Comparison of ENCODE assay signal across 32 cellular contexts in the genomic region with DNA sequence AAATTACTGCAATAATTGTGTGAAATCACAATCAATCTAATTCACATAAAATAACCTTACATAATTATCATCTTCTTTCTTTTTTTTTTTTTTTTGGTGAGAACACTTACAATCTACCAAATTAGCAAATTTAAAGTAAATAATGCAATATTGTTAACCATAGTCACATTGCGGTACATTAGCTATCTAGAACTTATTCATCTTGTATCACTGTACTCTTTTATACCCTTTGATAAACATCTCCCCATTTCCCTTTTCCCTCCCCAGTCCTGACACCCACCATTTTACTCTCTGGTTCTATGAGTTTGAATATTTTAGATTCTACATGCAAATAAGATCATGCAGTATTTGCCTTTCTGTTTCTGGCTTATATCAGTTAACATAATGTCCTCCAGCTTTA. TPM values are rescaled to one million over a fixed set of nuclear protein-coding genes. Genes with fewer than 3 reads are reported as not detected.
"Had no signal": no experiment of that assay in that cellular context is flagged by ENCODE, and none has a peak within 500 bp of the region (broad histone marks: within the 10 kb centered on the region; RNA-seq: fewer than 3 reads in every experiment).

No MANE protein-coding gene starts in this region.

- H3K27ac ChIP-seq: stomach, suprapubic skin, testis, thoracic aorta, thyroid gland, tibial artery, tibial nerve, transverse colon, upper lobe of left lung, upper lobe of right lung, uterus, vagina had no signal

- H3K4me3 ChIP-seq: stomach, suprapubic skin, testis, thoracic aorta, thyroid gland, tibial artery, tibial nerve, transverse colon, upper lobe of left lung, upper lobe of right lung, uterus, vagina had no signal

- H3K27ac Mint-ChIP-seq: stimulated activated effector memory CD8-positive, alpha-beta T cell treated with anti-CD3 and anti-CD28 coated beads, Interleukin-12 subunit alpha, Interleukin-12 subunit beta, amount 100 ng/mL, for 72 hours; stimulated activated memory B cell treated with anti-CD40 and anti-IgM and Interleukin-4, amounts not matched to agents 10 μg/mL and 1 μg/mL and 100 μg/mL, for 72 hours; stimulated activated naive B cell treated with anti-CD40 and anti-IgM and Interleukin-4, amounts not matched to agents 10 μg/mL and 1 μg/mL and 100 μg/mL, for 72 hours; stimulated activated naive CD8-positive, alpha-beta T cell treated with anti-CD3 and anti-CD28 coated beads, Interleukin-15, amount 100 ng/mL, for 72 hours; stimulated activated naive CD8-positive, alpha-beta T cell treated with anti-CD3 and anti-CD28 coated beads, Interleukin-15, Interleukin-2, amounts not matched to agents 100 ng/mL and 50 ng/mL, for 24 hours; type B pancreatic cell had no signal

- ATAC-seq: stimulated activated effector memory CD8-positive, alpha-beta T cell treated with anti-CD3 and anti-CD28 coated beads, Interleukin-12 subunit alpha, Interleukin-12 subunit beta, amount 100 ng/mL, for 72 hours; stimulated activated memory B cell treated with anti-CD40 and anti-IgM and Interleukin-4, amounts not matched to agents 10 μg/mL and 1 μg/mL and 100 μg/mL, for 72 hours; stimulated activated naive B cell treated with anti-CD40 and anti-IgM and Interleukin-4, amounts not matched to agents 10 μg/mL and 1 μg/mL and 100 μg/mL, for 72 hours; stimulated activated naive CD8-positive, alpha-beta T cell treated with anti-CD3 and anti-CD28 coated beads, Interleukin-15, amount 100 ng/mL, for 72 hours; stimulated activated naive CD8-positive, alpha-beta T cell treated with anti-CD3 and anti-CD28 coated beads, Interleukin-15, Interleukin-2, amounts not matched to agents 100 U/mL and 50 U/mL, for 24 hours; upper lobe of right lung had no signal

- H3K4me1 ChIP-seq: stomach, suprapubic skin, testis, thyroid gland, tibial nerve, transverse colon, upper lobe of left lung, upper lobe of right lung, uterus, vagina had no signal

- H3K36me3 ChIP-seq: stomach, suprapubic skin, thoracic aorta, thyroid gland, tibial artery, tibial nerve, transverse colon, upper lobe of left lung, upper lobe of right lung, uterus, vagina had no signal

- DNase-seq: stimulated activated CD4-positive, alpha-beta T cell treated with anti-CD3 and anti-CD28 coated beads, Interleukin-2, amount 100 ng/mL, for 48 hours; stimulated activated CD4-positive, alpha-beta T cell treated with anti-CD3 and anti-CD28 coated beads, Interleukin-4, amount 100 ng/mL, for 1 hour; stimulated activated CD4-positive, alpha-beta T cell treated with anti-CD3 and anti-CD28 coated beads, Interleukin-4, amount 100 ng/mL, for 24 hours; stimulated activated CD4-positive, alpha-beta T cell treated with anti-CD3 and anti-CD28 coated beads, Interleukin-4, amount 100 ng/mL, for 4 hours; stimulated activated CD8-positive, alpha-beta memory T cell treated with anti-CD3 and anti-CD28 coated beads, Interleukin-4, amount 100 ng/mL, for 48 hours; stimulated activated naive B cell treated with anti-CD40 and anti-IgM and Interleukin-4, amounts not matched to agents 10 μg/mL and 1 μg/mL and 100 μg/mL, for 72 hours; stimulated activated naive CD4-positive, alpha-beta T cell; stimulated activated naive CD4-positive, alpha-beta T cell treated with Interleukin-2 at 50 U/mL for 16 hours; stimulated activated naive CD8-positive, alpha-beta T cell treated with anti-CD3 and anti-CD28 coated beads, Interleukin-15, amount 100 ng/mL, for 72 hours; stimulated activated naive CD8-positive, alpha-beta T cell treated with anti-CD3 and anti-CD28 coated beads, Interleukin-15, Interleukin-2, amounts not matched to agents 100 U/mL and 50 U/mL, for 24 hours; stomach; substantia nigra; testis; thyroid gland; tibial artery; transverse colon; trophoblast cell; upper lobe of left lung; upper lobe of right lung; uterus had no signal

- H3K36me3 Mint-ChIP-seq: stimulated activated effector memory CD8-positive, alpha-beta T cell treated with anti-CD3 and anti-CD28 coated beads, Interleukin-12 subunit alpha, Interleukin-12 subunit beta, amount 100 ng/mL, for 72 hours; stimulated activated memory B cell treated with anti-CD40 and anti-IgM and Interleukin-4, amounts not matched to agents 10 μg/mL and 1 μg/mL and 100 μg/mL, for 72 hours; stimulated activated naive B cell treated with anti-CD40 and anti-IgM and Interleukin-4, amounts not matched to agents 10 μg/mL and 1 μg/mL and 100 μg/mL, for 72 hours; type B pancreatic cell had no signal

- H3K4me1 Mint-ChIP-seq: stimulated activated effector memory CD8-positive, alpha-beta T cell treated with anti-CD3 and anti-CD28 coated beads, Interleukin-12 subunit alpha, Interleukin-12 subunit beta, amount 100 ng/mL, for 72 hours; stimulated activated naive CD8-positive, alpha-beta T cell treated with anti-CD3 and anti-CD28 coated beads, Interleukin-15, amount 100 ng/mL, for 72 hours had no signal

- H3K9me3 ChIP-seq: stomach, suprapubic skin, testis, thoracic aorta, thyroid gland, tibial artery, tibial nerve, transverse colon, upper lobe of left lung, upper lobe of right lung, uterus, vagina had no signal

- H3K27me3 ChIP-seq: testis, thyroid gland, upper lobe of left lung, uterus, vagina had no signal

- H3K27me3 Mint-ChIP-seq: stimulated activated memory B cell treated with anti-CD40 and anti-IgM and Interleukin-4, amounts not matched to agents 10 μg/mL and 1 μg/mL and 100 μg/mL, for 72 hours; stimulated activated naive B cell treated with anti-CD40 and anti-IgM and Interleukin-4, amounts not matched to agents 10 μg/mL and 1 μg/mL and 100 μg/mL, for 72 hours; stimulated activated naive CD8-positive, alpha-beta T cell treated with anti-CD3 and anti-CD28 coated beads, Interleukin-15, Interleukin-2, amounts not matched to agents 100 ng/mL and 50 ng/mL, for 24 hours had no signal

- H3K4me3 Mint-ChIP-seq: stimulated activated effector memory CD8-positive, alpha-beta T cell treated with anti-CD3 and anti-CD28 coated beads, Interleukin-12 subunit alpha, Interleukin-12 subunit beta, amount 100 ng/mL, for 72 hours; stimulated activated memory B cell treated with anti-CD40 and anti-IgM and Interleukin-4, amounts not matched to agents 10 μg/mL and 1 μg/mL and 100 μg/mL, for 72 hours; stimulated activated naive B cell treated with anti-CD40 and anti-IgM and Interleukin-4, amounts not matched to agents 10 μg/mL and 1 μg/mL and 100 μg/mL, for 72 hours; stimulated activated naive CD8-positive, alpha-beta T cell treated with anti-CD3 and anti-CD28 coated beads, Interleukin-15, amount 100 ng/mL, for 72 hours; stimulated activated naive CD8-positive, alpha-beta T cell treated with anti-CD3 and anti-CD28 coated beads, Interleukin-15, Interleukin-2, amounts not matched to agents 100 ng/mL and 50 ng/mL, for 24 hours; type B pancreatic cell had no signal

RNA-seq across cellular contexts. Expression of gene PRAME, which starts 24.0 kb away (rescaled TPM):
- total RNA-seq: stomach, subcutaneous adipose tissue, suprapubic skin, temporal lobe, thoracic aorta, tibial nerve, upper lobe of right lung, ureter, urinary bladder, vagina had no signal
- polyA plus RNA-seq: stomach, urinary bladder had no signal
